In genomic region chr5:6755519-6755918, GRCh38 we compare ENCODE assay signal across 22 cellular contexts. TPM values are rescaled to one million over a fixed set of nuclear protein-coding genes. Genes with fewer than 3 reads are reported as not detected.
DNase-seq lines count a peak whose midpoint lies in the region; ATAC-seq and TF ChIP-seq lines count a peak whose summit lies in the region.
"Had no signal": no experiment of that assay in that cellular context is flagged by ENCODE, and none has a peak within 500 bp of the region (broad histone marks: within the 10 kb centered on the region; RNA-seq: fewer than 3 reads in every experiment).

No MANE protein-coding gene starts in this region.

- RAD21 ChIA-PET in HCT116 (lab: Charles Lee; ENCODE audit: low non-redundant PET in 1 of 2, low total read pairs in 2 of 2, uncharacterized antibody in 2 of 2, unreplicated experiment in 2 of 2) = no interaction called here

- intact Hi-C loops in HCT116 (cut with micrococcal nuclease) (no loop called here), tibial artery (cut with DNase I; ENCODE audit: low total_unique reads) (no loop called here)

- H3K9me2 ChIP-seq in HCT116 (ENCODE audit: insufficient read depth) = no peaks in the 10 kb centered on the region

- H3K79me2 ChIP-seq in HCT116 (ENCODE audit: insufficient read depth, low read length) = peaks cover 15% of the 10 kb centered on the region

- H3K4me3 Mint-ChIP-seq in endodermal cell = no peak overlapping the region
- H3K4me3 Mint-ChIP-seq: CD4-positive, CD25-positive, alpha-beta regulatory T cell; H9 had no signal

- H3K4me3 ChIP-seq in HCT116 (replicated peaks in 1 of 2; ENCODE audit: low read depth in 1 of 2, low read length in 2 of 2) (no peak overlapping the region), endodermal cell (ENCODE audit: low read length) (no peak overlapping the region), tibial artery (no peak overlapping the region)
- H3K4me3 ChIP-seq: K562, Peyer's patch had no signal

- H3K27me3 Mint-ChIP-seq in endodermal cell (ENCODE audit: insufficient read depth) = no peaks in the 10 kb centered on the region
- H3K27me3 Mint-ChIP-seq: CD4-positive, CD25-positive, alpha-beta regulatory T cell had no signal

- H3K27ac Mint-ChIP-seq in endodermal cell = peak overlapping the region; percentile 10

- H3K4me1 ChIP-seq in HCT116 (ENCODE audit: control insufficient read depth in 1 of 2, insufficient read depth in 2 of 2, low read length in 2 of 2) = peaks cover 0 to 8% of the 10 kb centered on the region in 2 experiments; a peak in 1 of 4 replicates
- no peaks in the 10 kb centered on the region for H3K4me1 ChIP-seq in endodermal cell (ENCODE audit: control insufficient read depth, insufficient read depth, low read length)
- no peaks in the 10 kb centered on the region for H3K4me1 ChIP-seq in tibial artery
- H3K4me1 ChIP-seq: Peyer's patch had no signal

- POLR2A ChIA-PET in HCT116 (lab: Charles Lee) = no interaction called here

- no peak for TF ChIP-seq RAD21 in HCT116 (IDR thresholded peaks at IDR 0.05; ENCODE audit: low read depth)

- no peak for ATAC-seq in HCT116
- ATAC-seq in GM18511 (IDR thresholded peaks at IDR 0.05; ENCODE audit: unreplicated experiment) = no peak
- no peak for ATAC-seq in GM18520 (IDR thresholded peaks at IDR 0.05; ENCODE audit: unreplicated experiment)
- ATAC-seq: K562, Right ventricle myocardium inferior had no signal

- TF ChIP-seq CTCF in HCT116 (IDR thresholded peaks at IDR 0.05 in 2 of 3, conservative IDR thresholded peaks at IDR 0.05 in 1 of 3; ENCODE audit: borderline replicate concordance in 1 of 3, insufficient read depth in 1 of 3, low read depth in 2 of 3, low read length in 2 of 3) = no peak
- no peak for TF ChIP-seq CTCF in endodermal cell (conservative IDR thresholded peaks at IDR 0.05)
- no peak for TF ChIP-seq CTCF in tibial artery (IDR thresholded peaks at IDR 0.05)

- H3K27ac ChIP-seq in HCT116 (ENCODE audit: low read depth, low read length) (no peak overlapping the region), endodermal cell (ENCODE audit: low read depth, low read length) (no peak overlapping the region), tibial artery (no peak overlapping the region)
- H3K27ac ChIP-seq: Peyer's patch had no signal

- no peaks in the 10 kb centered on the region for H3K9me3 Mint-ChIP-seq in endodermal cell
- H3K9me3 Mint-ChIP-seq: CD4-positive, CD25-positive, alpha-beta regulatory T cell; H9 had no signal

- no peaks in the 10 kb centered on the region for H3K27me3 ChIP-seq in HCT116 (ENCODE audit: insufficient read depth, low read length)
- no peaks in the 10 kb centered on the region for H3K27me3 ChIP-seq in endodermal cell (ENCODE audit: control insufficient read depth, insufficient read depth, low read length, poor library complexity, severe bottlenecking)
- no peaks in the 10 kb centered on the region for H3K27me3 ChIP-seq in tibial artery
- H3K27me3 ChIP-seq: Peyer's patch had no signal

- peaks cover 66% of the 10 kb centered on the region for H3K36me3 Mint-ChIP-seq in endodermal cell (ENCODE audit: low read depth)

- CTCF ChIA-PET in HCT116 (lab: Charles Lee) = no interaction called here

- H3K4me2 ChIP-seq in HCT116 (ENCODE audit: low read length) = no peak overlapping the region

- TSS peak; percentile 14 for BruUV-seq in HCT116 (replicated peaks; lab: Mats Ljungman, UMichigan)

- DNase-seq in HCT116 (ENCODE audit: low read depth, low spot score) = no peak
- peak; percentile 22 for DNase-seq in M059J (ENCODE audit: low read depth)
- no peak for DNase-seq in endodermal cell
- peak; percentile 30 for DNase-seq in midbrain (lab: John Stamatoyannopoulos, UW)
- DNase-seq in tibial artery = no peak
- no peak for DNase-seq in NCI-H2029 (lab: John Stamatoyannopoulos, UW)
- DNase-seq: CD4-positive, CD25-positive, alpha-beta regulatory T cell; COR-L47; DMS79; H9; NCI-H1092 treated with DMSO at 0.1 percent for 48 hours; NCI-H1436 treated with DMSO at 0.1 percent for 48 hours; NCI-H1930; NCI-H226; NCI-H510A treated with DMSO at 0.1 percent for 48 hours; NCI-H774; NK-92 treated with Interleukin-12 subunit alpha and Interleukin-12 subunit beta, amount 100 ng/mL, for 24 hours had no signal

- TF ChIP-seq POLR2A in HCT116 (IDR thresholded peaks at IDR 0.05; ENCODE audit: borderline replicate concordance, extremely low read depth, insufficient read depth, insufficient read length) = no peak

- H3K9ac ChIP-seq in HCT116 (ENCODE audit: low read length) = no peak overlapping the region
- H3K9ac ChIP-seq in endodermal cell (ENCODE audit: extremely low read depth, low read length, poor library complexity, severe bottlenecking) = no peak overlapping the region

- H3K9me3 ChIP-seq in HCT116 (ENCODE audit: control insufficient read depth in 1 of 2, insufficient read depth in 1 of 2, low read depth in 1 of 2, low read length in 2 of 2) = no peaks in the 10 kb centered on the region
- no peaks in the 10 kb centered on the region for H3K9me3 ChIP-seq in endodermal cell (ENCODE audit: control insufficient read depth, low read length)
- H3K9me3 ChIP-seq in tibial artery = no peaks in the 10 kb centered on the region
- H3K9me3 ChIP-seq: Peyer's patch had no signal

- H3K36me3 ChIP-seq in HCT116 (ENCODE audit: control insufficient read depth in 1 of 2, insufficient read depth in 2 of 2, low read length in 2 of 2) (peaks cover 37 to 54% of the 10 kb centered on the region in 2 experiments), endodermal cell (ENCODE audit: control insufficient read depth, insufficient read depth, low read length) (peaks cover 67% of the 10 kb centered on the region), tibial artery (peaks cover 60 to 81% (median 79%) of the 10 kb centered on the region in 3 donors)

- 95 to 96% methylated on average over 6 to 12 of the region's 12 CpGs for WGBS in endodermal cell (ENCODE audit: insufficient coverage in 1 of 2, insufficient read length in 1 of 2), 2 experiments

- no peaks in the 10 kb centered on the region for H4K20me1 ChIP-seq in HCT116 (ENCODE audit: insufficient read depth)

- no peaks in the 10 kb centered on the region for H3K4me1 Mint-ChIP-seq in endodermal cell

- no peak overlapping the region for H2AFZ ChIP-seq in HCT116 (ENCODE audit: low read depth, low read length, poor library complexity, severe bottlenecking)

TF ChIP-seq in HCT116, 20 proteins besides CTCF, POLR2A, EP300 and RAD21:
- no peak for TF ChIP-seq CBX3 (IDR thresholded peaks at IDR 0.05; ENCODE audit: low read depth)
- TF ChIP-seq CEBPB (IDR thresholded peaks at IDR 0.05; ENCODE audit: low read depth) = no peak
- TF ChIP-seq ELF1 (IDR thresholded peaks at IDR 0.05; ENCODE audit: borderline replicate concordance, low read depth) = no peak
- TF ChIP-seq POLR2AphosphoS5 (IDR thresholded peaks at IDR 0.05; ENCODE audit: low read depth, low read length) = no peak
- no peak for TF ChIP-seq EGR1 (IDR thresholded peaks at IDR 0.05; ENCODE audit: low read depth)
- TF ChIP-seq EZH2phosphoT487 (IDR thresholded peaks at IDR 0.05; ENCODE audit: borderline replicate concordance) = no peak
- TF ChIP-seq TCF7L2 (IDR thresholded peaks at IDR 0.05; ENCODE audit: borderline replicate concordance, extremely low read depth, insufficient read depth, insufficient read length) = no peak
- no peak for TF ChIP-seq ATF3 (IDR thresholded peaks at IDR 0.05)
- no peak for TF ChIP-seq SP1 (IDR thresholded peaks at IDR 0.05; ENCODE audit: low read depth)
- TF ChIP-seq, protein P1, sequence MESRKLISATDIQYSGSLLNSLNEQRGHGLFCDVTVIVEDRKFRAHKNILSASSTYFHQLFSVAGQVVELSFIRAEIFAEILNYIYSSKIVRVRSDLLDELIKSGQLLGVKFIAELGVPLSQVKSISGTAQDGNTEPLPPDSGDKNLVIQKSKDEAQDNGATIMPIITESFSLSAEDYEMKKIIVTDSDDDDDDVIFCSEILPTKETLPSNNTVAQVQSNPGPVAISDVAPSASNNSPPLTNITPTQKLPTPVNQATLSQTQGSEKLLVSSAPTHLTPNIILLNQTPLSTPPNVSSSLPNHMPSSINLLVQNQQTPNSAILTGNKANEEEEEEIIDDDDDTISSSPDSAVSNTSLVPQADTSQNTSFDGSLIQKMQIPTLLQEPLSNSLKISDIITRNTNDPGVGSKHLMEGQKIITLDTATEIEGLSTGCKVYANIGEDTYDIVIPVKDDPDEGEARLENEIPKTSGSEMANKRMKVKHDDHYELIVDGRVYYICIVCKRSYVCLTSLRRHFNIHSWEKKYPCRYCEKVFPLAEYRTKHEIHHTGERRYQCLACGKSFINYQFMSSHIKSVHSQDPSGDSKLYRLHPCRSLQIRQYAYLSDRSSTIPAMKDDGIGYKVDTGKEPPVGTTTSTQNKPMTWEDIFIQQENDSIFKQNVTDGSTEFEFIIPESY (IDR thresholded peaks at IDR 0.05; ENCODE audit: extremely low read depth, insufficient replicate concordance, low read length) = no peak
- TF ChIP-seq SRF (IDR thresholded peaks at IDR 0.05; ENCODE audit: low read depth) = no peak
- TF ChIP-seq EZH2 (IDR thresholded peaks at IDR 0.05) = no peak
- TF ChIP-seq JUND (IDR thresholded peaks at IDR 0.05) = no peak

RNA-seq across cellular contexts. Expression of gene TENT4A, which starts 42.3 kb away (rescaled TPM):
- total RNA-seq in HCT116 (2021; ENCODE audit: unreplicated experiment) (39.8 TPM), endodermal cell (10 to 100 TPM; 25.5 to 32.7 TPM)
- polyA plus RNA-seq in HCT116 (2012) = 31.4 and 32.4 TPM in 2 replicates
- total RNA-seq in M059J (2014; rRNA removed; shearing (Covaris generic)) = 9.2 and 11.7 TPM in 2 replicates
- 28.5 TPM for polyA plus RNA-seq in endodermal cell (2013, experiment 1 of 2)
- polyA plus RNA-seq in endodermal cell (2013, experiment 2 of 2) = 31.3 TPM

Comparison
In these comparisons a context has a peak if more than half of its experiments do, and no peak if none do; other contexts are left out.
1. DNase-seq: peak in M059J (single experiment) and midbrain (single experiment); none in HCT116 (single experiment), endodermal cell (single experiment), tibial artery (0 of 2) and NCI-H2029 (single experiment).